Comparison of ENCODE assay signal across 11 cellular contexts in the genomic region with DNA sequence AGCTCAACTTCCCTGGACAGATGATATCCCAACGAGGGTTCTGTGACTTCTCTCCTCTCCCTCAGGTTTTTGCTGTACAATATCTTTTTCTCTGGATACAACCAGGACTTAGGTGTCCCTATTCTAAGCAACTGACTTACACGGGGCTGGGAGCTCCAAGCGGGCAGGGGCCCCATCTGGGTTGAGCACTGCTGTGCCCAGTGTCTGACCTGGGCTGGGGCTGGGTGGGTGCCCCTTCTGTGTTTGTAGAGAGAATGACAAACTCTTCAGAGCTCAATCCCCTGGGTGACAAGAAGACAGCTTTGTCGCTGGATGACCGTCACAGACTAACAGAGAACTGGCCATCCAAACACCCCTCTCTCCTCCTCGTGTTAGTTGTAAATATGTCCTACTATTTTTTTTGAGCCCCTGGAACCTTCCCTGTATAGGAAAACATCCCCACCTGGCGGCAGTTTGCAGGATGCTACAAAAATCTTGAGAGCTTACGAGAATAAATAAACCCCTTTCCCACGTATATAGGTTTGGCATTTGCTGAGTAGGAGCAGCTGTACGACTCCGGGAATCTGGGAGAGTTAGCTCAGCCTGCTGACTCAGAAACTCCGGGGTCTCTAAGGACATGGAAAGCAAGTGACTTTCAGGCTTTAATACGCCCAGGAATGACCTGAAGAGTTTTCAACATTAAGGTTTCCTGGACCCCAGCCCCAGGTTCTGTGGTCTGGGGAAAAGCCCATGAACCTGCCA. TPM values are rescaled to one million over a fixed set of nuclear protein-coding genes. Genes with fewer than 3 reads are reported as not detected.
A peak's percentile ranks its signal among the peaks of the same experiment; 100 is the strongest.
DNase-seq lines count a peak whose midpoint lies in the region; ATAC-seq, FAIRE-seq and TF ChIP-seq lines count a peak whose summit lies in the region.
"Had no signal": no experiment of that assay in that cellular context is flagged by ENCODE, and none has a peak within 500 bp of the region (broad histone marks: within the 10 kb centered on the region; RNA-seq: fewer than 3 reads in every experiment).

No MANE protein-coding gene starts in this region.

- no TSS peak for BruUV-seq in Calu3 (replicated peaks; lab: Mats Ljungman, UMichigan)

- TF ChIP-seq CTCF in Calu3 (IDR thresholded peaks at IDR 0.05; ENCODE audit: unreplicated experiment) (no peak), NB4 (IDR thresholded peaks at IDR 0.05; ENCODE audit: low read depth, low read length) (no peak), bronchial epithelial cell (IDR thresholded peaks at IDR 0.05; ENCODE audit: insufficient read depth, low read length, severe bottlenecking) (peak; percentile 29), mucosa of descending colon (IDR thresholded peaks at IDR 0.05) (no peak)

- no peaks in the 10 kb centered on the region for H3K9me3 ChIP-seq in mucosa of descending colon

- H3K9me3 Mint-ChIP-seq in Calu3 (ENCODE audit: low read depth, unreplicated experiment): no peaks in the 10 kb centered on the region
- no peaks in the 10 kb centered on the region for H3K9me3 Mint-ChIP-seq in activated naive CD4-positive, alpha-beta T cell treated with anti-CD3 and anti-CD28 coated beads, Interleukin-2, amount 10 ng/mL, durations not matched to agents 7 days and 5 days

- no peak overlapping the region for H3K4me3 ChIP-seq in NB4 (ENCODE audit: low read depth, low read length)
- no peak overlapping the region for H3K4me3 ChIP-seq in bronchial epithelial cell (ENCODE audit: low read depth, low read length)
- H3K4me3 ChIP-seq in mucosa of descending colon: no peak overlapping the region

- H3K27me3 Mint-ChIP-seq in Calu3 (ENCODE audit: unreplicated experiment): no peaks in the 10 kb centered on the region
- no peaks in the 10 kb centered on the region for H3K27me3 Mint-ChIP-seq in activated naive CD4-positive, alpha-beta T cell treated with anti-CD3 and anti-CD28 coated beads, Interleukin-2, amount 10 ng/mL, durations not matched to agents 7 days and 5 days

- H3K27me3 ChIP-seq in bronchial epithelial cell (ENCODE audit: control insufficient read depth, insufficient read depth, low read length): no peaks in the 10 kb centered on the region

- DNase-seq in Calu3: peak; percentile 47
- peak; percentile 36 for DNase-seq in NB4 (ENCODE audit: low read depth)
- DNase-seq in bronchial epithelial cell (ENCODE audit: low read depth): peak; percentile 56
- DNase-seq in mucosa of descending colon: peak in 2 of 3 donors; percentile 11 to 22
- DNase-seq in activated naive CD4-positive, alpha-beta T cell treated with anti-CD3 and anti-CD28 coated beads, Interleukin-2, amount 10 ng/mL, durations not matched to agents 7 days and 5 days: no peak
- DNase-seq in middle frontal gyrus (ENCODE audit: extremely low spot score, low spot score): no peak
- DNase-seq: effector CD8-positive, alpha-beta T cell; NCI-H774; stimulated activated CD4-positive, alpha-beta T cell treated with anti-CD3 and anti-CD28 coated beads, Interleukin-2, amount 100 ng/mL, for 48 hours had no signal

- H3K4me1 Mint-ChIP-seq in Calu3 (ENCODE audit: low read depth, unreplicated experiment): no peaks in the 10 kb centered on the region
- H3K4me1 Mint-ChIP-seq in activated naive CD4-positive, alpha-beta T cell treated with anti-CD3 and anti-CD28 coated beads, Interleukin-2, amount 10 ng/mL, durations not matched to agents 7 days and 5 days: no peaks in the 10 kb centered on the region

- H3K4me1 ChIP-seq in mucosa of descending colon (ENCODE audit: low read depth): no peaks in the 10 kb centered on the region

- CTCF ChIA-PET in Calu3 (lab: Charles Lee): interaction anchor here (1.1 to 1.3 kb wide), 5 partner anchors 53 to 686 kb away, joined by 3 to 4 read pairs (median 4); no protein-coding TSS in a partner anchor
- CTCF ChIA-PET in activated naive CD4-positive, alpha-beta T cell treated with anti-CD3 and anti-CD28 coated beads, Interleukin-2, amount 10 ng/mL, durations not matched to agents 7 days and 5 days (lab: Charles Lee): interaction anchor here (1.4 kb wide), 1 partner anchor 10 kb away, joined by 3 read pairs; no protein-coding TSS in a partner anchor

- H3K36me3 ChIP-seq in bronchial epithelial cell (ENCODE audit: control insufficient read depth, insufficient read depth, low read length) (no peaks in the 10 kb centered on the region), mucosa of descending colon (ENCODE audit: low read depth) (no peaks in the 10 kb centered on the region)

- intact Hi-C loops in Calu3 (cut with micrococcal nuclease; ENCODE audit: unreplicated experiment): loop anchor here (1.0 to 10.0 kb wide), 2 partner anchors 199 to 686 kb away; no protein-coding TSS in a partner anchor
- intact Hi-C loops in mucosa of descending colon (cut with DNase I, micrococcal nuclease): no loop called here

- no peak overlapping the region for H3K4me3 Mint-ChIP-seq in Calu3 (ENCODE audit: low read depth, unreplicated experiment)
- H3K4me3 Mint-ChIP-seq in activated naive CD4-positive, alpha-beta T cell treated with anti-CD3 and anti-CD28 coated beads, Interleukin-2, amount 10 ng/mL, durations not matched to agents 7 days and 5 days: no peak overlapping the region

- H3K36me3 Mint-ChIP-seq in Calu3 (ENCODE audit: insufficient read depth, unreplicated experiment): peaks cover 5% of the 10 kb centered on the region
- H3K36me3 Mint-ChIP-seq in activated naive CD4-positive, alpha-beta T cell treated with anti-CD3 and anti-CD28 coated beads, Interleukin-2, amount 10 ng/mL, durations not matched to agents 7 days and 5 days: no peaks in the 10 kb centered on the region

- ATAC-seq in mucosa of descending colon (peak; percentile 27), HG02623 (IDR thresholded peaks at IDR 0.05; ENCODE audit: unreplicated experiment) (no peak), HG03460 (IDR thresholded peaks at IDR 0.05; ENCODE audit: unreplicated experiment) (no peak)

- no peak for TF ChIP-seq POLR2A in NB4 (IDR thresholded peaks at IDR 0.05; ENCODE audit: extremely low read depth, insufficient read length)

- H3K27ac Mint-ChIP-seq in Calu3 (ENCODE audit: unreplicated experiment): no peak overlapping the region
- no peak overlapping the region for H3K27ac Mint-ChIP-seq in activated naive CD4-positive, alpha-beta T cell treated with anti-CD3 and anti-CD28 coated beads, Interleukin-2, amount 10 ng/mL, durations not matched to agents 7 days and 5 days

- FAIRE-seq in bronchial epithelial cell (lab: Jason Lieb, UNC): no peak

RNA-seq across cellular contexts. Expression of gene RCVRN, which starts 23.7 kb away (rescaled TPM):
- total RNA-seq in Calu3 (2022): not detected in 2 replicates
- not detected in 2 replicates for total RNA-seq in bronchial epithelial cell
- total RNA-seq in mucosa of descending colon: under 1 TPM in 2 of 3 donors, not detected in 1; 0.16 to 0.27 TPM

Comparison
In these comparisons a context has a peak if more than half of its experiments do, and no peak if none do; other contexts are left out.
1. DNase-seq: peak in Calu3 (single experiment), NB4 (single experiment), bronchial epithelial cell (single experiment) and mucosa of descending colon (2 of 3); none in activated naive CD4-positive, alpha-beta T cell treated with anti-CD3 and anti-CD28 coated beads, Interleukin-2, amount 10 ng/mL, durations not matched to agents 7 days and 5 days (single experiment) and middle frontal gyrus (single experiment).